ENCODE assay signal across 7 cellular contexts in genomic region chr17:80330938-80331337, GRCh38.
DNase-seq lines count a peak whose midpoint lies in the region; ATAC-seq and TF ChIP-seq lines count a peak whose summit lies in the region.
"Not testable (repeated sequence)": the region's sequence is repeated elsewhere in the genome, so short reads cannot be mapped to it uniquely, and the experiment has no call there.

No MANE protein-coding gene starts in this region.

- 40% methylated on average over 4 of the region's 6 CpGs for WGBS in right lobe of liver (ENCODE audit: insufficient coverage, low coverage, low lambda C conversion rate, missing lambda C conversion rate)

- not testable (repeated sequence) for H3K9me3 Mint-ChIP-seq in activated CD4-positive, alpha-beta memory T cell treated with anti-CD3 and anti-CD28 coated beads, Interleukin-2, amount 10 ng/mL, durations not matched to agents 7 days and 5 days; activated T-helper 17 cell treated with anti-CD3 and anti-CD28 coated beads, Interleukin-2, amount 50 U/mL, for 72 hours; neural crest cell; stimulated activated effector memory CD8-positive, alpha-beta T cell treated with anti-CD3 and anti-CD28 coated beads, Interleukin-12 subunit alpha, Interleukin-12 subunit beta, amount 100 ng/mL, for 72 hours

- H3K27me3 ChIP-seq in AG04450 (ENCODE audit: control insufficient read depth, insufficient read depth, low read length); right lobe of liver: not testable (repeated sequence)

- TF ChIP-seq CTCF in AG04450 (IDR thresholded peaks at IDR 0.05; ENCODE audit: low read depth, low read length); right lobe of liver (IDR thresholded peaks at IDR 0.05); neural crest cell (conservative IDR thresholded peaks at IDR 0.05): not testable (repeated sequence)

- not testable (repeated sequence) for H3K27me3 Mint-ChIP-seq in activated CD4-positive, alpha-beta memory T cell treated with anti-CD3 and anti-CD28 coated beads, Interleukin-2, amount 10 ng/mL, durations not matched to agents 7 days and 5 days; activated T-helper 17 cell treated with anti-CD3 and anti-CD28 coated beads, Interleukin-2, amount 50 U/mL, for 72 hours; neural crest cell (ENCODE audit: low read depth)

- H3K27ac Mint-ChIP-seq in activated CD4-positive, alpha-beta memory T cell treated with anti-CD3 and anti-CD28 coated beads, Interleukin-2, amount 10 ng/mL, durations not matched to agents 7 days and 5 days: peak overlapping the region; percentile 28
- peak overlapping the region; percentile 78 for H3K27ac Mint-ChIP-seq in activated T-helper 17 cell treated with anti-CD3 and anti-CD28 coated beads, Interleukin-2, amount 50 U/mL, for 72 hours
- peak overlapping the region; percentile 86 for H3K27ac Mint-ChIP-seq in neural crest cell (ENCODE audit: unreplicated experiment)
- peak overlapping the region; percentile 82 for H3K27ac Mint-ChIP-seq in stimulated activated effector memory CD8-positive, alpha-beta T cell treated with anti-CD3 and anti-CD28 coated beads, Interleukin-12 subunit alpha, Interleukin-12 subunit beta, amount 100 ng/mL, for 72 hours

- peaks cover 91% of the 10 kb centered on the region for H3K36me3 Mint-ChIP-seq in activated CD4-positive, alpha-beta memory T cell treated with anti-CD3 and anti-CD28 coated beads, Interleukin-2, amount 10 ng/mL, durations not matched to agents 7 days and 5 days (ENCODE audit: low read depth)
- H3K36me3 Mint-ChIP-seq in activated T-helper 17 cell treated with anti-CD3 and anti-CD28 coated beads, Interleukin-2, amount 50 U/mL, for 72 hours (ENCODE audit: low read depth): peaks cover 100% of the 10 kb centered on the region
- peaks cover 30% of the 10 kb centered on the region for H3K36me3 Mint-ChIP-seq in neural crest cell (ENCODE audit: low read depth)
- H3K36me3 Mint-ChIP-seq in stimulated activated effector memory CD8-positive, alpha-beta T cell treated with anti-CD3 and anti-CD28 coated beads, Interleukin-12 subunit alpha, Interleukin-12 subunit beta, amount 100 ng/mL, for 72 hours: peaks cover 100% of the 10 kb centered on the region

- TF ChIP-seq POLR2A in right lobe of liver (IDR thresholded peaks at IDR 0.05): not testable (repeated sequence)

- H3K36me3 ChIP-seq in right lobe of liver: peaks cover 0 to 87% (median 27%) of the 10 kb centered on the region in 4 donors

- H3K4me3 ChIP-seq in AG04450 (ENCODE audit: low read depth, low read length); right lobe of liver: not testable (repeated sequence)

- POLR2A ChIA-PET in AG04450 (lab: Yijun Ruan, JAX): not testable (repeated sequence)
- POLR2A ChIA-PET in activated CD4-positive, alpha-beta memory T cell treated with anti-CD3 and anti-CD28 coated beads, Interleukin-2, amount 10 ng/mL, durations not matched to agents 7 days and 5 days (lab: Charles Lee): interaction anchor here (1.2 kb wide), 1 partner anchor 60 kb away, joined by 3 read pairs; no protein-coding TSS in a partner anchor

- DNase-seq in AG04450 (ENCODE audit: low read depth, low spot score); activated CD4-positive, alpha-beta memory T cell treated with anti-CD3 and anti-CD28 coated beads, Interleukin-2, amount 10 ng/mL, durations not matched to agents 7 days and 5 days; left colon; right lobe of liver; neural crest cell (ENCODE audit: low read depth, low spot score); stimulated activated effector memory CD8-positive, alpha-beta T cell treated with anti-CD3 and anti-CD28 coated beads, Interleukin-12 subunit alpha, Interleukin-12 subunit beta, amount 100 ng/mL, for 72 hours (ENCODE audit: low spot score in 2 of 2): not testable (repeated sequence)

- H3K9me3 ChIP-seq in AG04450 (ENCODE audit: control insufficient read depth, insufficient read depth, low read length); right lobe of liver: not testable (repeated sequence)

- H3K27ac ChIP-seq in AG04450 (ENCODE audit: low read depth, low read length): peak overlapping the region; percentile 21
- H3K27ac ChIP-seq in right lobe of liver: not testable (repeated sequence)

- H3K4me3 Mint-ChIP-seq in activated CD4-positive, alpha-beta memory T cell treated with anti-CD3 and anti-CD28 coated beads, Interleukin-2, amount 10 ng/mL, durations not matched to agents 7 days and 5 days; activated T-helper 17 cell treated with anti-CD3 and anti-CD28 coated beads, Interleukin-2, amount 50 U/mL, for 72 hours; neural crest cell; stimulated activated effector memory CD8-positive, alpha-beta T cell treated with anti-CD3 and anti-CD28 coated beads, Interleukin-12 subunit alpha, Interleukin-12 subunit beta, amount 100 ng/mL, for 72 hours: not testable (repeated sequence)

- peaks cover 48% of the 10 kb centered on the region for H3K4me1 Mint-ChIP-seq in activated CD4-positive, alpha-beta memory T cell treated with anti-CD3 and anti-CD28 coated beads, Interleukin-2, amount 10 ng/mL, durations not matched to agents 7 days and 5 days
- H3K4me1 Mint-ChIP-seq in activated T-helper 17 cell treated with anti-CD3 and anti-CD28 coated beads, Interleukin-2, amount 50 U/mL, for 72 hours; neural crest cell: not testable (repeated sequence)
- H3K4me1 Mint-ChIP-seq in stimulated activated effector memory CD8-positive, alpha-beta T cell treated with anti-CD3 and anti-CD28 coated beads, Interleukin-12 subunit alpha, Interleukin-12 subunit beta, amount 100 ng/mL, for 72 hours: peaks cover 34% of the 10 kb centered on the region

- CTCF ChIA-PET in AG04450 (lab: Charles Lee); activated CD4-positive, alpha-beta memory T cell treated with anti-CD3 and anti-CD28 coated beads, Interleukin-2, amount 10 ng/mL, durations not matched to agents 7 days and 5 days (lab: Charles Lee): not testable (repeated sequence)

- ATAC-seq in activated T-helper 17 cell treated with anti-CD3 and anti-CD28 coated beads, Interleukin-2, amount 50 U/mL, for 72 hours (replicated peaks); stimulated activated effector memory CD8-positive, alpha-beta T cell treated with anti-CD3 and anti-CD28 coated beads, Interleukin-12 subunit alpha, Interleukin-12 subunit beta, amount 100 ng/mL, for 72 hours: not testable (repeated sequence)
- peak; percentile 61 for ATAC-seq in left colon
- ATAC-seq in right lobe of liver: peak; percentile 20 to 63 (median 47)

- intact Hi-C loops in left colon (cut with DNase I, micrococcal nuclease); right lobe of liver (cut with DNase I): not testable (repeated sequence)

- H3K4me1 ChIP-seq in right lobe of liver: not testable (repeated sequence)

Comparison
In these comparisons a context has a peak if more than half of its experiments do, and no peak if none do; other contexts are left out.
1. H3K27ac Mint-ChIP-seq: peak in every context shown above with its lines; median percentile 86 in neural crest cell; 82 in stimulated activated effector memory CD8-positive, alpha-beta T cell treated with anti-CD3 and anti-CD28 coated beads, Interleukin-12 subunit alpha, Interleukin-12 subunit beta, amount 100 ng/mL, for 72 hours; 78 in activated T-helper 17 cell treated with anti-CD3 and anti-CD28 coated beads, Interleukin-2, amount 50 U/mL, for 72 hours; 28 in activated CD4-positive, alpha-beta memory T cell treated with anti-CD3 and anti-CD28 coated beads, Interleukin-2, amount 10 ng/mL, durations not matched to agents 7 days and 5 days.